2 cellular contexts compared by ENCODE assay signal in genomic region chr2:133599813-133600212, GRCh38.
TF ChIP-seq lines count a peak whose summit lies in the region.

No MANE protein-coding gene starts in this region.

TF ChIP-seq in liver, 16 proteins besides CTCF, POLR2A, EP300 and RAD21:
- TF ChIP-seq HNF4G (IDR thresholded peaks at IDR 0.05) (no peak), TAF1 (conservative IDR thresholded peaks at IDR 0.05) (no peak), ZBTB33 (IDR thresholded peaks at IDR 0.05) (no peak), HNF4A (conservative IDR thresholded peaks at IDR 0.05) (no peak), RXRA (IDR thresholded peaks at IDR 0.05) (no peak), FOXA1 (IDR thresholded peaks at IDR 0.05) (no peak), SP1 (IDR thresholded peaks at IDR 0.05) (no peak), NR2F2 (IDR thresholded peaks at IDR 0.05) (no peak), JUND (IDR thresholded peaks at IDR 0.05) (no peak), REST (IDR thresholded peaks at IDR 0.05) (no peak), EGR1 (IDR thresholded peaks at IDR 0.05; ENCODE audit: low read depth in 2 of 2) (no peak), ATF3 (IDR thresholded peaks at IDR 0.05) (no peak), GABPA (IDR thresholded peaks at IDR 0.05 in 1 of 2, conservative IDR thresholded peaks at IDR 0.05 in 1 of 2) (no peak), FOXA2 (IDR thresholded peaks at IDR 0.05) (no peak), MAX (IDR thresholded peaks at IDR 0.05) (no peak), YY1 (IDR thresholded peaks at IDR 0.05) (no peak)
TF ChIP-seq in liver: peak in this region for 0.

TF ChIP-seq in HepG2, 621 proteins besides CTCF, POLR2A, EP300 and RAD21:
- TF ChIP-seq FLYWCH1 (CRISPR knock-in tag; IDR thresholded peaks at IDR 0.05) (no peak), MTA3 (CRISPR knock-in tag; IDR thresholded peaks at IDR 0.05) (no peak)
TF ChIP-seq in HepG2: peak in this region for 0.
